In genomic region chr14:60254176-60254575, GRCh38 we compare ENCODE assay signal across 25 cellular contexts. TPM values are rescaled to one million over a fixed set of nuclear protein-coding genes. Genes with fewer than 3 reads are reported as not detected.
A peak's percentile ranks its signal among the peaks of the same experiment; 100 is the strongest.
DNase-seq lines count a peak whose midpoint lies in the region; TF ChIP-seq lines count a peak whose summit lies in the region.
"Had no signal": no experiment of that assay in that cellular context is flagged by ENCODE, and none has a peak within 500 bp of the region (broad histone marks: within the 10 kb centered on the region; RNA-seq: fewer than 3 reads in every experiment).

No MANE protein-coding gene starts in this region.

- H3K36me3 Mint-ChIP-seq in type B pancreatic cell = peaks cover 3% of the 10 kb centered on the region
- H3K36me3 Mint-ChIP-seq: memory B cell had no signal

- H3K9me3 Mint-ChIP-seq in type B pancreatic cell = no peaks in the 10 kb centered on the region
- H3K9me3 Mint-ChIP-seq: activated CD4-positive, alpha-beta T cell treated with anti-CD3 and anti-CD28 coated beads, Interleukin-2, amount 10 ng/mL, durations not matched to agents 24 days and 14 days; activated naive CD4-positive, alpha-beta T cell treated with anti-CD3 and anti-CD28 coated beads, Interleukin-2, amount 10 ng/mL, durations not matched to agents 7 days and 5 days; activated T-cell treated with anti-CD3 and anti-CD28 coated beads, Interleukin-2, amount 50 U/mL, for 72 hours; endodermal cell; memory B cell had no signal

- H3K4me3 Mint-ChIP-seq in type B pancreatic cell = peak overlapping the region; percentile 3
- H3K4me3 Mint-ChIP-seq: activated CD4-positive, alpha-beta T cell treated with anti-CD3 and anti-CD28 coated beads, Interleukin-2, amount 10 ng/mL, durations not matched to agents 24 days and 14 days; activated CD8-positive, alpha-beta memory T cell treated with anti-CD3 and anti-CD28 coated beads, Interleukin-2, amount 10 ng/mL, durations not matched to agents 7 days and 5 days; activated naive CD4-positive, alpha-beta T cell treated with anti-CD3 and anti-CD28 coated beads, Interleukin-2, amount 10 ng/mL, durations not matched to agents 7 days and 5 days; activated T-cell treated with anti-CD3 and anti-CD28 coated beads, Interleukin-2, amount 50 U/mL, for 72 hours; endodermal cell; memory B cell had no signal

- no peak for TF ChIP-seq RAD21 in liver (IDR thresholded peaks at IDR 0.05)

- no peak overlapping the region for H3K27ac Mint-ChIP-seq in type B pancreatic cell
- H3K27ac Mint-ChIP-seq: activated CD4-positive, alpha-beta T cell treated with anti-CD3 and anti-CD28 coated beads, Interleukin-2, amount 10 ng/mL, durations not matched to agents 24 days and 14 days; activated CD8-positive, alpha-beta memory T cell treated with anti-CD3 and anti-CD28 coated beads, Interleukin-2, amount 10 ng/mL, durations not matched to agents 7 days and 5 days; activated naive CD4-positive, alpha-beta T cell treated with anti-CD3 and anti-CD28 coated beads, Interleukin-2, amount 10 ng/mL, durations not matched to agents 7 days and 5 days; activated T-cell treated with anti-CD3 and anti-CD28 coated beads, Interleukin-2, amount 50 U/mL, for 72 hours; endodermal cell; memory B cell had no signal

- peak overlapping the region in 1 of 2 donors; percentile 53 for H3K9ac ChIP-seq in liver (ENCODE audit: low read depth in 1 of 2, low read length in 2 of 2)

- H3K27ac ChIP-seq in liver (ENCODE audit: low read depth in 1 of 2, low read length in 2 of 2) = peak overlapping the region in 1 of 2 donors; percentile 42
- no peak overlapping the region for H3K27ac ChIP-seq in substantia nigra (ENCODE audit: low read depth, low read length, poor library complexity, severe bottlenecking)
- H3K27ac ChIP-seq: breast epithelium, thoracic aorta had no signal

- no peaks in the 10 kb centered on the region for H3K27me3 Mint-ChIP-seq in type B pancreatic cell
- H3K27me3 Mint-ChIP-seq: activated CD4-positive, alpha-beta T cell treated with anti-CD3 and anti-CD28 coated beads, Interleukin-2, amount 10 ng/mL, durations not matched to agents 24 days and 14 days; activated CD8-positive, alpha-beta memory T cell treated with anti-CD3 and anti-CD28 coated beads, Interleukin-2, amount 10 ng/mL, durations not matched to agents 7 days and 5 days; activated naive CD4-positive, alpha-beta T cell treated with anti-CD3 and anti-CD28 coated beads, Interleukin-2, amount 10 ng/mL, durations not matched to agents 7 days and 5 days; memory B cell had no signal

- 26% methylated on average over 1 of the region's 1 CpG for WGBS in liver

- H3K36me3 ChIP-seq in liver (ENCODE audit: control insufficient read depth in 4 of 4, insufficient read depth in 3 of 4, low read depth in 1 of 4, low read length in 3 of 4) = no peaks in the 10 kb centered on the region
- H3K36me3 ChIP-seq: breast epithelium, gastrocnemius medialis, thoracic aorta had no signal

- no peaks in the 10 kb centered on the region for H3K9me3 ChIP-seq in liver (ENCODE audit: control insufficient read depth in 4 of 4, low read length in 3 of 4)
- H3K9me3 ChIP-seq: breast epithelium, gastrocnemius medialis, thoracic aorta had no signal

- peaks cover 47% of the 10 kb centered on the region for H3K4me1 Mint-ChIP-seq in type B pancreatic cell (ENCODE audit: unreplicated experiment)

- H3K4me3 ChIP-seq in epithelial cell of proximal tubule (ENCODE audit: low read depth, low read length) (peak overlapping the region; percentile 42), liver (ENCODE audit: low read depth in 1 of 3, low read length in 3 of 3) (peak overlapping the region in 1 of 3 donors; percentile 15)
- H3K4me3 ChIP-seq: breast epithelium, gastrocnemius medialis, thoracic aorta had no signal

- H3K4me1 ChIP-seq in liver (ENCODE audit: control insufficient read depth in 4 of 4, insufficient read depth in 4 of 4, low read length in 3 of 4) = peaks cover 8 to 56% (median 43%) of the 10 kb centered on the region in 4 donors
- H3K4me1 ChIP-seq: breast epithelium had no signal

- H3K27me3 ChIP-seq in liver (ENCODE audit: control insufficient read depth in 4 of 4, insufficient read depth in 4 of 4, low read length in 3 of 4) = no peaks in the 10 kb centered on the region
- H3K27me3 ChIP-seq: breast epithelium, gastrocnemius medialis had no signal

- DNase-seq in HT-29 (ENCODE audit: low spot score) = peak; percentile 8
- DNase-seq in epithelial cell of proximal tubule (ENCODE audit: low read depth) = peak; percentile 70
- no peak for DNase-seq in type B pancreatic cell (ENCODE audit: extremely low spot score, unreplicated experiment)
- DNase-seq in H4 (ENCODE audit: low spot score) = no peak
- DNase-seq in substantia nigra (lab: John Stamatoyannopoulos, UW) = no peak
- DNase-seq in Kasumi-1 (lab: John Stamatoyannopoulos, UW) = no peak
- DNase-seq: activated CD4-positive, alpha-beta T cell treated with anti-CD3 and anti-CD28 coated beads, Interleukin-2, amount 10 ng/mL, durations not matched to agents 24 days and 14 days; activated CD8-positive, alpha-beta memory T cell treated with anti-CD3 and anti-CD28 coated beads, Interleukin-2, amount 10 ng/mL, durations not matched to agents 7 days and 5 days; activated naive CD4-positive, alpha-beta T cell treated with anti-CD3 and anti-CD28 coated beads, Interleukin-2, amount 10 ng/mL, durations not matched to agents 7 days and 5 days; activated T-cell treated with anti-CD3 and anti-CD28 coated beads, Interleukin-2, amount 50 U/mL, for 72 hours; amniotic stem cell; DMS53; endodermal cell; gastrocnemius medialis; GDM1; NCI-H2029 treated with DMSO at 0.1 percent for 48 hours; NCI-H226; NCI-H748 treated with DMSO at 0.1 percent for 48 hours; right cardiac atrium; stimulated activated naive CD4-positive, alpha-beta T cell treated with Interleukin-2 at 50 U/mL for 16 hours; T-helper 2 cell had no signal

- TF ChIP-seq CTCF in epithelial cell of proximal tubule (conservative IDR thresholded peaks at IDR 0.05; ENCODE audit: low read depth, low read length) = no peak
- TF ChIP-seq CTCF in liver (IDR thresholded peaks at IDR 0.05; ENCODE audit: low read depth, low read length, missing input control) = no peak
- TF ChIP-seq CTCF in type B pancreatic cell (conservative IDR thresholded peaks at IDR 0.05) = no peak

TF ChIP-seq in liver, 16 proteins besides CTCF, POLR2A, EP300 and RAD21 (continues in another document):
- TF ChIP-seq NR2F2 (IDR thresholded peaks at IDR 0.05) = no peak
- no peak for TF ChIP-seq TAF1 (conservative IDR thresholded peaks at IDR 0.05)
- no peak for TF ChIP-seq ZBTB33 (IDR thresholded peaks at IDR 0.05)
- TF ChIP-seq HNF4A (conservative IDR thresholded peaks at IDR 0.05) = peak; percentile 53 to 72
- no peak for TF ChIP-seq HNF4G (IDR thresholded peaks at IDR 0.05)
- peak; percentile 10 to 53 for TF ChIP-seq RXRA (IDR thresholded peaks at IDR 0.05)
- no peak for TF ChIP-seq ATF3 (IDR thresholded peaks at IDR 0.05)
- no peak for TF ChIP-seq FOXA2 (IDR thresholded peaks at IDR 0.05)
- no peak for TF ChIP-seq MAX (IDR thresholded peaks at IDR 0.05)
- peak; percentile 45 for TF ChIP-seq YY1 (IDR thresholded peaks at IDR 0.05)

RNA-seq across cellular contexts. Expression of gene PPM1A, which starts 5.2 kb away (rescaled TPM):
- total RNA-seq in HT-29 (2014; rRNA removed; shearing (Covaris generic)) = 14.1 and 15.8 TPM in 2 replicates
- total RNA-seq in epithelial cell of proximal tubule = 10.2 and 21.0 TPM in 2 replicates
- total RNA-seq in liver = 10 to 100 TPM; 33.2 to 43.2 TPM
- 10 to 100 TPM; 23.0 to 25.8 TPM for polyA plus RNA-seq in liver
- total RNA-seq in type B pancreatic cell (ENCODE audit: low replicate concordance) = 34.5 and 45.0 TPM in 2 replicates
- total RNA-seq in H4 (2014; rRNA removed; shearing (Covaris generic)) = 22.1 and 24.9 TPM in 2 replicates

Comparison
In these comparisons a context has a peak if more than half of its experiments do, and no peak if none do; other contexts are left out.
1. DNase-seq: peak in HT-29 (single experiment) and epithelial cell of proximal tubule (single experiment); none in type B pancreatic cell (single experiment), H4 (single experiment), substantia nigra (0 of 49) and Kasumi-1 (0 of 2).